In the genomic region with DNA sequence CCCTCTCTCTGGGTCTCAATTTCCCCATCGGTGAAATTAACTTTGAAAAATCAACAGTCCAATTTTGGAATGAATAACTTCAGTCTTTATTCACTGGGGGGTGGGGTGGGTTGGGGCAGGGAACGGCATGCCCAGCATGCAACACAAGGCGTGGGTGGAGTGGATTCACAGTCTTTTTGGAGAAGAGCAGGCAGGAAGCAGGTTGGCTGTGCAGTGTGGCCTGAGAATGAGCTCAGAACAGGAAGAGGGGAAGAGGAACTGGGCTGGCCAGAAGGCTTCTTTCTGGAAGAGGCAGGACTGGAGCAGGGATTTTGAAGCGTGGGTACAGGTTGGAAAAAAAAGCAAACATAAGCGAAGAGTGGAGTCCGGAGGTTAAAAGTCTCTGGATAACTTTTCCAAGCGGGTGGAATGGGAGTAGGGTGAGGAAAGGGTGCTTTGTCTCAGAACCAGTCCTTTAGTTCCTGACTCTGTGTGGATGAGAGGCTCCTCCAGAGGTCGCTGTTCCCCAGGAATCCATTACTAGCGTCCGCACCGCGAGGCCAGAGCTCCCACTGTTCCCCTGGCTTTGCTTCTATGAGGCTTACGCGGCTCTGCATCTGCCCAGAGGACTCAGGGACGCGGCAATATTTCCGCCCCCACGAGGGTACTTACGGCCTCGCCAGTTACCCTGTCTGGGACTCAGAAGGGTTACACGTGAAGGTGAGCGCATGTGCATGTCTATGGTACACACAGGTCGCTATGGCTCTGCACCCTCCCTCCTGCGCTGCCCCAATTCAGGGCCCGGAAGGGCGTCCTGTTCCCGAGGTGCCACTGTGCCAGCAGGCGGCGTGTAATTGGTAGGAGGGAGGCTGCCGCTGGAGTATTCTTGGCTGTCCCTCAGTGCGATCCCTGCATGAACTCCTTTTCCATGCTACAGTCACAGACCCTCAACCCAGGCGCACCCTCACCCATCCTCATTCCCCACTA, we compare ENCODE assay signal across 7 cellular contexts. TPM values are rescaled to one million over a fixed set of nuclear protein-coding genes. Genes with fewer than 3 reads are reported as not detected.
DNase-seq lines count a peak whose midpoint lies in the region; ATAC-seq and TF ChIP-seq lines count a peak whose summit lies in the region.

No MANE protein-coding gene starts in this region.

- no peak overlapping the region for H3K56ac ChIP-seq in IMR-90 (ENCODE audit: extremely low read depth, insufficient read depth, low read length)

- TF ChIP-seq RAD21 in IMR-90 (IDR thresholded peaks at IDR 0.05; ENCODE audit: low read length): peak; percentile 76

- intact Hi-C loops in IMR-90 (cut with micrococcal nuclease): loop anchor here (1.0 to 10.0 kb wide), 3 partner anchors 98 to 294 kb away; partner anchors contain the start of gene CMPK1
- intact Hi-C loops in body of pancreas (cut with DNase I): loop anchor here (5.0 kb wide), 1 partner anchor 280 kb away; no protein-coding TSS in a partner anchor
- intact Hi-C loops in sciatic nerve (cut with DNase I): no loop called here

- TF ChIP-seq CTCF in IMR-90 (conservative IDR thresholded peaks at IDR 0.05; ENCODE audit: low read depth, low read length): peak; percentile 89
- peak; percentile 42 to 85 (median 79) for TF ChIP-seq CTCF in body of pancreas (IDR thresholded peaks at IDR 0.05)

- in situ Hi-C loops in IMR-90 (cut with MboI; ENCODE audit: low sequenced_read_pairs): no loop called here

- H3K36me3 ChIP-seq in IMR-90 (ENCODE audit: control insufficient read depth, insufficient read depth, low read length) (no peaks in the 10 kb centered on the region), body of pancreas (replicated peaks in 1 of 2; ENCODE audit: insufficient read depth in 1 of 2, low read depth in 2 of 2) (no peaks in the 10 kb centered on the region), iPS DF 6.9 (ENCODE audit: control insufficient read depth, insufficient read depth, low read length) (no peaks in the 10 kb centered on the region)

- H2AFZ ChIP-seq in IMR-90 (replicated peaks; ENCODE audit: low read length, poor library complexity): peak overlapping the region; percentile 89

- H4K20me1 ChIP-seq in IMR-90 (ENCODE audit: insufficient read depth, low read length): peaks cover 4% of the 10 kb centered on the region; the same call in 1 of the 2 replicates

- H3K4me3 ChIP-seq in IMR-90 (ENCODE audit: insufficient read depth, low read depth, low read length) (no peak overlapping the region), body of pancreas (no peak overlapping the region), iPS DF 6.9 (ENCODE audit: low read length) (peak overlapping the region; percentile 9; the same call in 1 of the 2 replicates)

- H3K9me3 ChIP-seq in IMR-90 (ENCODE audit: control insufficient read depth, insufficient read depth, low read length) (no peaks in the 10 kb centered on the region), body of pancreas (no peaks in the 10 kb centered on the region), iPS DF 6.9 (ENCODE audit: control insufficient read depth, insufficient read depth, low read length) (no peaks in the 10 kb centered on the region)

- peak overlapping the region; percentile 81 for H4K91ac ChIP-seq in IMR-90 (ENCODE audit: insufficient read depth, low read depth, low read length)

- BruUV-seq in IMR-90 (replicated peaks; lab: Mats Ljungman, UMichigan): no TSS peak

- no peak overlapping the region for H4K5ac ChIP-seq in IMR-90 (ENCODE audit: low read depth, low read length)

- H3K79me1 ChIP-seq in IMR-90 (ENCODE audit: low read depth in 1 of 2, low read length in 2 of 2): peaks cover 7 to 26% of the 10 kb centered on the region in 2 experiments; a peak in 3 of 4 replicates

- peaks cover 31% of the 10 kb centered on the region for H3K36me3 Mint-ChIP-seq in T-helper 2 cell treated with Interferon-gamma antibody and Interleukin-4, amounts not matched to agents 5 μg/mL and 100 μg/mL, for 36 hours (ENCODE audit: low read depth)

- peak overlapping the region; percentile 65; the same call in 1 of the 2 replicates for H3K14ac ChIP-seq in IMR-90 (replicated peaks; ENCODE audit: low read depth, low read length)

- DNase-seq in IMR-90 (peak; percentile 79), body of pancreas (peak; percentile 83 to 88 (median 84)), iPS DF 6.9 (ENCODE audit: low read depth, low spot score) (no peak), sciatic nerve (ENCODE audit: low spot score) (peak; percentile 93), KG1 (lab: John Stamatoyannopoulos, UW) (no peak)
- peak; percentile 52 for DNase-seq in T-helper 2 cell treated with Interferon-gamma antibody and Interleukin-4, amounts not matched to agents 5 μg/mL and 100 μg/mL, for 36 hours (ENCODE audit: low spot score)

- H2AK5ac ChIP-seq in IMR-90 (ENCODE audit: low read depth, low read length): peak overlapping the region; percentile 70; the same call in 1 of the 2 replicates

- peaks cover 35% of the 10 kb centered on the region for H3K4me1 Mint-ChIP-seq in T-helper 2 cell treated with Interferon-gamma antibody and Interleukin-4, amounts not matched to agents 5 μg/mL and 100 μg/mL, for 36 hours (ENCODE audit: low read depth)

- no peaks in the 10 kb centered on the region for H3K9me3 Mint-ChIP-seq in T-helper 2 cell treated with Interferon-gamma antibody and Interleukin-4, amounts not matched to agents 5 μg/mL and 100 μg/mL, for 36 hours

- peak overlapping the region; percentile 52 for H3K4me3 Mint-ChIP-seq in T-helper 2 cell treated with Interferon-gamma antibody and Interleukin-4, amounts not matched to agents 5 μg/mL and 100 μg/mL, for 36 hours

- H3K9me1 ChIP-seq in IMR-90 (ENCODE audit: insufficient read depth, low read length): peaks cover 7% of the 10 kb centered on the region

- H3K27me3 Mint-ChIP-seq in T-helper 2 cell treated with Interferon-gamma antibody and Interleukin-4, amounts not matched to agents 5 μg/mL and 100 μg/mL, for 36 hours (ENCODE audit: low read depth): peaks cover 41% of the 10 kb centered on the region

- no peak overlapping the region for H3K18ac ChIP-seq in IMR-90 (ENCODE audit: low read depth, low read length)

- H3K9ac ChIP-seq in IMR-90 (ENCODE audit: low read depth, low read length): no peak overlapping the region; the same call in 1 of the 2 replicates

- no peak for TF ChIP-seq POLR2A in IMR-90 (IDR thresholded peaks at IDR 0.05; ENCODE audit: low read depth, low read length)
- no peak for TF ChIP-seq POLR2A in body of pancreas (IDR thresholded peaks at IDR 0.05)

- H3K4me2 ChIP-seq in IMR-90 (ENCODE audit: low read depth, low read length): peak overlapping the region; percentile 42

- POLR2A ChIA-PET in IMR-90 (lab: Charles Lee; ENCODE audit: unreplicated experiment): no interaction called here

- peak overlapping the region; percentile 63; the same call in 1 of the 2 replicates for H2BK20ac ChIP-seq in IMR-90 (ENCODE audit: low read depth, low read length)

- no peak overlapping the region for H3K27ac ChIP-seq in IMR-90 (ENCODE audit: insufficient read depth, low read length)
- H3K27ac ChIP-seq in body of pancreas: no peak overlapping the region
- H3K27ac ChIP-seq in iPS DF 6.9 (ENCODE audit: low read length): no peak overlapping the region

- CTCF ChIA-PET in IMR-90 (lab: Yijun Ruan, JAX): interaction anchor here (0.6 to 2.6 kb wide), 18 partner anchors 8 to 295 kb away, joined by 3 to 15 read pairs (median 4); no protein-coding TSS in a partner anchor

- H2AK9ac ChIP-seq in IMR-90 (replicated peaks; ENCODE audit: low read depth, low read length, poor library complexity): peak overlapping the region; percentile 70

- H3K4me1 ChIP-seq in IMR-90 (ENCODE audit: control insufficient read depth, insufficient read depth, low read length): peaks cover 12% of the 10 kb centered on the region
- peaks cover 44% of the 10 kb centered on the region for H3K4me1 ChIP-seq in body of pancreas
- peaks cover 7% of the 10 kb centered on the region; the same call in 1 of the 2 replicates for H3K4me1 ChIP-seq in iPS DF 6.9 (ENCODE audit: control insufficient read depth, insufficient read depth, low read length)

- H3K4ac ChIP-seq in IMR-90 (ENCODE audit: low read depth, low read length): peak overlapping the region; percentile 52

- no peaks in the 10 kb centered on the region; the same call in 1 of the 2 replicates for H3K27me3 ChIP-seq in IMR-90 (ENCODE audit: control insufficient read depth, insufficient read depth, low read length)
- H3K27me3 ChIP-seq in body of pancreas: peaks cover 0 to 39% of the 10 kb centered on the region in 2 donors
- peaks cover 75% of the 10 kb centered on the region for H3K27me3 ChIP-seq in iPS DF 6.9 (ENCODE audit: control insufficient read depth, insufficient read depth, low read length)

- H2BK15ac ChIP-seq in IMR-90 (ENCODE audit: low read depth, low read length): no peak overlapping the region

- dilution Hi-C loops in IMR-90 (cut with HindIII; ENCODE audit: low sequenced_read_pairs, unreplicated experiment): no loop called here

- ATAC-seq in GM18498 (IDR thresholded peaks at IDR 0.05; ENCODE audit: unreplicated experiment) (peak; percentile 38), IMR-90 (ENCODE audit: low read depth) (peak; percentile 67), body of pancreas (peak; percentile 68), sciatic nerve (peak; percentile 81)

- H4K8ac ChIP-seq in IMR-90 (ENCODE audit: low read depth in 2 of 2, low read length in 2 of 2): peak overlapping the region; percentile 63 to 87

- 3% methylated on average over 8 of the region's 32 CpGs; no CpG with 5 or more reads in 1 of the 2 experiments for WGBS in IMR-90 (ENCODE audit: extremely low coverage in 2 of 2, insufficient read length in 1 of 2), 2 experiments
- WGBS in body of pancreas, 2 donors: 3 to 7% methylated on average over 28 to 32 of the region's 32 CpGs
- no CpG with 5 or more reads among the region's 32 CpGs for WGBS in iPS DF 6.9 (ENCODE audit: insufficient coverage, insufficient read length)

- H2BK5ac ChIP-seq in IMR-90 (ENCODE audit: low read depth, low read length, poor library complexity, severe bottlenecking): peak overlapping the region; percentile 8

- peak overlapping the region; percentile 74; the same call in 1 of the 2 replicates for H3K23ac ChIP-seq in IMR-90 (ENCODE audit: low read depth, low read length)

- no peak overlapping the region for H3K27ac Mint-ChIP-seq in T-helper 2 cell treated with Interferon-gamma antibody and Interleukin-4, amounts not matched to agents 5 μg/mL and 100 μg/mL, for 36 hours

- peak overlapping the region; percentile 61 for H2BK120ac ChIP-seq in IMR-90 (ENCODE audit: low read depth, low read length)

TF ChIP-seq in IMR-90, 13 proteins besides CTCF, POLR2A, EP300 and RAD21 (continues in another document):
- TF ChIP-seq RFX5 (IDR thresholded peaks at IDR 0.05; ENCODE audit: low read depth, low read length): no peak

RNA-seq across cellular contexts. Expression of gene FOXD2, which starts 5.5 kb away (rescaled TPM):
- under 0.01 TPM in 2 replicates for total RNA-seq in IMR-90 (2012; rRNA removed)
- polyA plus RNA-seq in IMR-90 (2012; rRNA removed): 0.03 and 0.04 TPM in 2 replicates
- polyA plus RNA-seq in IMR-90 (2012; cell fraction: cytosol; rRNA removed): 0.03 and 0.10 TPM in 2 replicates
- 0.10 and 0.17 TPM in 2 replicates for polyA plus RNA-seq in IMR-90 (2012; cell fraction: nucleus; rRNA removed; ENCODE audit: low replicate concordance)
- total RNA-seq in body of pancreas: under 1 TPM in 1 of 2 donors, not detected in 1; 0.26 TPM
- total RNA-seq in sciatic nerve: 12.3 TPM

RNA-seq across cellular contexts. Expression of gene FOXE3, which starts 16.3 kb away (rescaled TPM):
- total RNA-seq in IMR-90 (2012; rRNA removed): not detected in 2 replicates
- 0.12 TPM in 1 of 2 replicates, not detected in the other for polyA plus RNA-seq in IMR-90 (2012; rRNA removed)
- polyA plus RNA-seq in IMR-90 (2012; cell fraction: cytosol; rRNA removed): 0.03 and 0.13 TPM in 2 replicates
- 0.03 and 0.18 TPM in 2 replicates for polyA plus RNA-seq in IMR-90 (2012; cell fraction: nucleus; rRNA removed; ENCODE audit: low replicate concordance)
- total RNA-seq in body of pancreas: not detected
- total RNA-seq in sciatic nerve: 0.27 TPM

Comparison
In these comparisons a context has a peak if more than half of its experiments do, and no peak if none do; other contexts are left out.
1. DNase-seq: peak in IMR-90 (single experiment), T-helper 2 cell treated with Interferon-gamma antibody and Interleukin-4, amounts not matched to agents 5 μg/mL and 100 μg/mL, for 36 hours (single experiment), body of pancreas (4 of 4) and sciatic nerve (single experiment); none in iPS DF 6.9 (single experiment) and KG1 (single experiment).
2. RNA of gene FOXD2, which starts 5.5 kb away (total RNA-seq): 12.3 TPM in sciatic nerve (single experiment); 0.26 TPM in body of pancreas and under 0.01 TPM in IMR-90; every median in the first group is over 10 times any median in the second.
3. Peak in every context shown above with its lines, with median percentiles within 50 percentile points of each other: ATAC-seq.